In the genomic region with DNA sequence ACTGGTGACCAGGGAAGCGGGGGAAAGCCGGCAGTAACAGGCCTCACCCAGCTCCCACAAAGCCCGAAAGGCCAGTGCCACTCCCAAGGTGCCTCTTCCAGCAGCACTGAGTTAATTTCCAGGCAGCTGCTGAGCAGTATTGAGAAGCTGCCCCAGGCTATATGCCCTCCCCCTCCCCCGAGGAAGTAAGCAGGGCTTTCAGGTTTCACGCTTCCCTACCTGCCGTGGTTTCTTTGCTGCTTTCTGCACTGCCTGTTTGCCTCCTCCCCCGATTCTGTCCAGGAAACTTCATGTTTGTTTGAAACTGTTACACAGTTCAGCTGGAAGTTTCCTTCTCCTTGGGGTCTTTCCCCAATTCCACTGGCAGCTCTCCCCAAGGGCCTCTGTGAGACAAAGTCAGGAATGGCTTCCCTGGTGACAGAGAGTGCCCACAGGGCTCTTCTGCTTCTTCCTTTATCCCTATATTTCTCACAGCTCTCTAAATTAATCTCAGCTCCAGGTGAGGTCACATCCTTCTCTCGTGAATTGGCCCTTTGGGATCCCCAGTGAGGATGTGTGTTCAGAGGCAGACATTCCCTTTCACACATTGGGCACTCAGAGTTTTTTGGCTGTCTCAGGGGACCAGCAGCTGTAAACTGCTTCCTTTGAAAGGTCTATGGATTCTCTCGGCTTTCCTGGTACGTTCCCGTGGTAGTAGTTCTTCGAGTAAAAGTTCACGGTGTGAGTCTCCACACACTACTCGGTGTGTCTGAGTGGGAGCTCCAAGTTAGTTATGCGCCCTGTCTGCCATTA, we compare ENCODE assay signal across 8 cellular contexts. TPM values are rescaled to one million over a fixed set of nuclear protein-coding genes. Genes with fewer than 3 reads are reported as not detected.
DNase-seq lines count a peak whose midpoint lies in the region; ATAC-seq and TF ChIP-seq lines count a peak whose summit lies in the region.

No MANE protein-coding gene starts in this region.

- TF ChIP-seq CTCF in right atrium auricular region (IDR thresholded peaks at IDR 0.05), result no peak

- H3K27me3 ChIP-seq in right atrium auricular region, result no peaks in the 10 kb centered on the region

- H3K4me1 ChIP-seq in right atrium auricular region, result peaks cover 0 to 15% of the 10 kb centered on the region in 2 donors

- H3K27ac ChIP-seq in right atrium auricular region (no peak overlapping the region), epithelial cell of prostate (peak overlapping the region; percentile 56)

- intact Hi-C loops in cardiac septum (cut with DNase I), result no loop called here

- H3K4me3 ChIP-seq in right atrium auricular region, result no peak overlapping the region

- DNase-seq in cardiac septum (ENCODE audit: low spot score) (peak; percentile 70), right atrium auricular region (ENCODE audit: low spot score) (no peak), T-helper 9 cell (peak; percentile 21), epithelial cell of prostate (ENCODE audit: low read depth, low spot score) (no peak), pons (ENCODE audit: low spot score) (no peak), amniotic stem cell (lab: John Stamatoyannopoulos, UW) (no peak)
- peak; percentile 4 to 19 for DNase-seq in stimulated activated CD4-positive, alpha-beta T cell treated with anti-CD3 and anti-CD28 coated beads, Interleukin-4, amount 100 ng/mL, for 48 hours (ENCODE audit: low read depth in 2 of 2)

- peaks cover 0 to 13% of the 10 kb centered on the region in 2 donors for H3K9me3 ChIP-seq in right atrium auricular region

- H3K36me3 ChIP-seq in right atrium auricular region, result no peaks in the 10 kb centered on the region

- peak; percentile 98 for ATAC-seq in HG03108 (IDR thresholded peaks at IDR 0.05; ENCODE audit: unreplicated experiment)

RNA-seq across cellular contexts. Expression of a gene that starts 19.4 kb away (rescaled TPM):
- total RNA-seq in cardiac septum, result 20.6 TPM
- total RNA-seq in right atrium auricular region, result 10 to 100 TPM; 21.1 to 25.1 TPM

Comparison
In these comparisons a context has a peak if more than half of its experiments do, and no peak if none do; other contexts are left out.
1. DNase-seq: peak in cardiac septum (single experiment), T-helper 9 cell (single experiment) and stimulated activated CD4-positive, alpha-beta T cell treated with anti-CD3 and anti-CD28 coated beads, Interleukin-4, amount 100 ng/mL, for 48 hours (2 of 2); none in right atrium auricular region (single experiment), epithelial cell of prostate (single experiment), pons (single experiment) and amniotic stem cell (single experiment).